Comparison of ENCODE assay signal across 2 cellular contexts in the genomic region with DNA sequence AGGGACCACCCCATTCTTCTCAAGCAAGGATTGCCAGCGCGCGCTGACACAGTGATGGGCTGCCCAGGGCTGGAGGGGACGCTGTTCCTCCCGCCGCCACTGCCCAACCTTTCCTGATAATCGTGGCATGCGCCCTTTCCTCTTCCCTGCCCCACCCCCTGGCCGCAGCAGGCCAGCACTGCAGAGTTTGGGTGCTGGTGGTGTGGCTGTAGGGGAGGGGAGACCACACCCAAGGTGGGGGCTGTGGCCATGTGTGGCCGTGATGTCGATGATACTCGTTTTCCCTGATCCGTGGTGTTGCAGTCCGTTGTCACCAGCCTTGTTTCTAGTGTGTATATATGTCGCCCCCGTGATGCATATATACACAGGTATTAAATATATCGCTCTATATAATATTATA.
TF ChIP-seq lines count a peak whose summit lies in the region.

No MANE protein-coding gene starts in this region.

TF ChIP-seq in IMR-90, 13 proteins besides CTCF, POLR2A, EP300 and RAD21:
- no peak for TF ChIP-seq RFX5 (IDR thresholded peaks at IDR 0.05; ENCODE audit: low read depth, low read length)
- TF ChIP-seq, protein P1, sequence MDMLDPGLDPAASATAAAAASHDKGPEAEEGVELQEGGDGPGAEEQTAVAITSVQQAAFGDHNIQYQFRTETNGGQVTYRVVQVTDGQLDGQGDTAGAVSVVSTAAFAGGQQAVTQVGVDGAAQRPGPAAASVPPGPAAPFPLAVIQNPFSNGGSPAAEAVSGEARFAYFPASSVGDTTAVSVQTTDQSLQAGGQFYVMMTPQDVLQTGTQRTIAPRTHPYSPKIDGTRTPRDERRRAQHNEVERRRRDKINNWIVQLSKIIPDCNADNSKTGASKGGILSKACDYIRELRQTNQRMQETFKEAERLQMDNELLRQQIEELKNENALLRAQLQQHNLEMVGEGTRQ (IDR thresholded peaks at IDR 0.05; ENCODE audit: low read depth, low read length): no peak
- no peak for TF ChIP-seq CEBPB (IDR thresholded peaks at IDR 0.05; ENCODE audit: low read depth, low read length)
- TF ChIP-seq BHLHE40 (IDR thresholded peaks at IDR 0.05; ENCODE audit: low read depth, low read length): no peak
- no peak for TF ChIP-seq NFE2L2 (IDR thresholded peaks at IDR 0.05; ENCODE audit: low read depth, low read length)
TF ChIP-seq in IMR-90: peak in this region for 0.

TF ChIP-seq in K562, 482 proteins besides CTCF, POLR2A, EP300 and RAD21:
- no peak for TF ChIP-seq POLR2AphosphoS2 (IDR thresholded peaks at IDR 0.05; ENCODE audit: low read length)
- TF ChIP-seq RBM22 (IDR thresholded peaks at IDR 0.05; ENCODE audit: low read depth, low read length, poor library complexity, severe bottlenecking): peak; percentile 32
- TF ChIP-seq FOXA1 (IDR thresholded peaks at IDR 0.05; ENCODE audit: borderline replicate concordance): no peak
- 0 out of 2 replicates have a peak, but pooled peaks have one; percentile 21 for TF ChIP-seq POLR2AphosphoS5 (IDR thresholded peaks at IDR 0.05; ENCODE audit: control insufficient read depth, insufficient read depth, low read depth, low read length)
- no peak for TF ChIP-seq TAF1 (IDR thresholded peaks at IDR 0.05; ENCODE audit: control insufficient read depth, extremely low read depth, insufficient read depth, low read length, severe bottlenecking)
- no peak for TF ChIP-seq U2AF1 (optimal IDR thresholded peaks at IDR 0.05; ENCODE audit: low read depth, low read length)
